8 cellular contexts compared by ENCODE assay signal in genomic region chr22:39502109-39502788, GRCh38. TPM values are rescaled to one million over a fixed set of nuclear protein-coding genes. Genes with fewer than 3 reads are reported as not detected.
DNase-seq lines count a peak whose midpoint lies in the region; FAIRE-seq and TF ChIP-seq lines count a peak whose summit lies in the region.

Gene MIEF1 (plus strand): TSS chr22:39502290. CDS start chr22:39511295, 9,005 bp downstream.

- H3K4me1 Mint-ChIP-seq in neural progenitor cell = peaks cover 48% of the 10 kb centered on the region

- peak; percentile 74 for FAIRE-seq in H54 (lab: Jason Lieb, UNC)

- H3K9me3 Mint-ChIP-seq in neural progenitor cell = no peaks in the 10 kb centered on the region

- peak; percentile 23; the same call in 1 of the 2 replicates for TF ChIP-seq POLR2A in H54 (IDR thresholded peaks at IDR 0.05; ENCODE audit: low read depth, low read length)

- peak within 1 kb of the TSS; percentile 12 for H2AFZ ChIP-seq in neural progenitor cell (replicated peaks)

- peak within 1 kb of the TSS; percentile 57 for H3K27ac ChIP-seq in SJCRH30
- H3K27ac ChIP-seq in neural progenitor cell = peak within 1 kb of the TSS; percentile 80

- peak within 1 kb of the TSS; percentile 94 for H3K4me2 ChIP-seq in neural progenitor cell

- H3K9me3 ChIP-seq in MG63 (no peaks in the 10 kb centered on the region), SJCRH30 (replicated peaks) (no peaks in the 10 kb centered on the region), neural progenitor cell (ENCODE audit: low read depth) (no peaks in the 10 kb centered on the region)

- peak; percentile 95 for DNase-seq in ELF-1 (ENCODE audit: low read depth, low spot score)
- DNase-seq in H54 (ENCODE audit: insufficient read length, low spot score) = peak; percentile 88
- DNase-seq in MG63 = peak; percentile 96
- peak; percentile 96 for DNase-seq in SJCRH30
- DNase-seq in activated gamma-delta T cell treated with Interleukin-2 at 50 U/mL for 16 hours = peak; percentile 88
- DNase-seq in foreskin fibroblast = peak; percentile 94 to 99
- DNase-seq in neural progenitor cell (ENCODE audit: low spot score) = peak; percentile 97
- peak; percentile 94 for DNase-seq in stromal cell of bone marrow (ENCODE audit: low read depth)

- H3K36me3 ChIP-seq in MG63 (peaks cover 41% of the 10 kb centered on the region), SJCRH30 (peaks cover 26% of the 10 kb centered on the region), neural progenitor cell (no peaks in the 10 kb centered on the region)

- peak within 1 kb of the TSS; percentile 97 for H3K4me3 Mint-ChIP-seq in neural progenitor cell

- H3F3A ChIP-seq in neural progenitor cell (ENCODE audit: low read depth) = peaks cover 18% of the 10 kb centered on the region

- H3K79me2 ChIP-seq in neural progenitor cell (ENCODE audit: low read depth) = peaks cover 22% of the 10 kb centered on the region

- H4K20me1 ChIP-seq in neural progenitor cell (ENCODE audit: low read depth) = peaks cover 29% of the 10 kb centered on the region

- TF ChIP-seq CTCF in foreskin fibroblast (IDR thresholded peaks at IDR 0.05; ENCODE audit: low read depth, low read length) = no peak
- TF ChIP-seq CTCF in neural progenitor cell (IDR thresholded peaks at IDR 0.05) = no peak

- peak within 1 kb of the TSS; percentile 63 for H3K9ac ChIP-seq in neural progenitor cell

- H3K27ac Mint-ChIP-seq in neural progenitor cell = peak within 1 kb of the TSS; percentile 11

- H3K27me3 Mint-ChIP-seq in neural progenitor cell (ENCODE audit: insufficient read depth, low read depth) = peaks cover 7% of the 10 kb centered on the region

- peaks cover 23% of the 10 kb centered on the region for H3K36me3 Mint-ChIP-seq in neural progenitor cell

- H3K27me3 ChIP-seq in MG63 (no peaks in the 10 kb centered on the region), SJCRH30 (no peaks in the 10 kb centered on the region), neural progenitor cell (peaks cover 17% of the 10 kb centered on the region)

- peaks cover 8% of the 10 kb centered on the region; the same call in 1 of the 2 replicates for H3K4me1 ChIP-seq in SJCRH30
- H3K4me1 ChIP-seq in neural progenitor cell = peaks cover 37% of the 10 kb centered on the region

- H3K4me3 ChIP-seq in MG63 = peak within 1 kb of the TSS; percentile 80
- H3K4me3 ChIP-seq in SJCRH30 = peak within 1 kb of the TSS; percentile 87
- H3K4me3 ChIP-seq in foreskin fibroblast (ENCODE audit: low read depth in 1 of 2, low read length in 2 of 2) = peak within 1 kb of the TSS; percentile 77 to 86
- peak within 1 kb of the TSS; percentile 83 for H3K4me3 ChIP-seq in neural progenitor cell

RNA-seq across cellular contexts. Expression of gene MIEF1, which starts in this region (rescaled TPM):
- total RNA-seq in MG63 (2014; rRNA removed; shearing (Covaris generic); ENCODE audit: low replicate concordance) = 32.3 and 32.7 TPM in 2 replicates
- 31.5 and 32.0 TPM in 2 replicates for total RNA-seq in SJCRH30 (2014; rRNA removed; shearing (Covaris generic))
- 22.0 and 32.7 TPM in 2 replicates for total RNA-seq in neural progenitor cell (ENCODE audit: low replicate concordance)

Comparison
In these comparisons a context has a peak if more than half of its experiments do, and no peak if none do; other contexts are left out.
1. Peak in every context shown above with its lines: DNase-seq, H3K4me3 ChIP-seq and H3K27ac ChIP-seq.